11 cellular contexts compared by ENCODE assay signal in the genomic region with DNA sequence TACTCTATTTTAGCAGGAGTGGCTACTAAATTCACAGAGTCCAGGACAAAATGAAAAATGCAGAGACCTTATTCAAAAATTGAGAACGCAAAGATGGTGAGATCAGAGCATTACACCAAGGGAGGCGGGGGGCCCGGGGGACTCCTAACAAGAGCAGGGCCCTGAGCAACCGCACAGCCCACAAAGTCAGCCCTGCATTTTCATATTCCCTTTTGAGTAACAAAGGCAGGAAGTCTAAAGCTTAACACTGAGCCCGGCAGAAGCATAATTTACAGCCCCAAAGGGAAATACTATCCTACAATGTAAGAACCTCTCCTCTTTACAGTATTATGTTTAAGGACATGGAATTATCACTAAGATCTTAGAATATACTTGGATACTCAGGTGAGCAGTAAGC.
A peak's percentile ranks its signal among the peaks of the same experiment; 100 is the strongest.
DNase-seq lines count a peak whose midpoint lies in the region; ATAC-seq lines count a peak whose summit lies in the region.
"Had no signal": no experiment of that assay in that cellular context is flagged by ENCODE, and none has a peak within 500 bp of the region (broad histone marks: within the 10 kb centered on the region; RNA-seq: fewer than 3 reads in every experiment).

No MANE protein-coding gene starts in this region.

- peak; percentile 59 for ATAC-seq in GM19452 (IDR thresholded peaks at IDR 0.05; ENCODE audit: unreplicated experiment)
- peak; percentile 67 for ATAC-seq in HG03520 (IDR thresholded peaks at IDR 0.05; ENCODE audit: unreplicated experiment)
- ATAC-seq in GM21390 (IDR thresholded peaks at IDR 0.05; ENCODE audit: unreplicated experiment): no peak

- H4K20me1 ChIP-seq in BLaER1: peaks cover 9% of the 10 kb centered on the region; the same call in 1 of the 2 replicates

- peak overlapping the region; percentile 44; the same call in 1 of the 2 replicates for H3K27ac ChIP-seq in BLaER1
- H3K27ac ChIP-seq: C4-2B, SJCRH30 had no signal

- no peaks in the 10 kb centered on the region for H3K27me3 ChIP-seq in BLaER1
- H3K27me3 ChIP-seq: SJCRH30 had no signal

- H3K9ac ChIP-seq in BLaER1: no peak overlapping the region

- H3K36me3 ChIP-seq in BLaER1: peaks cover 72% of the 10 kb centered on the region

- no peak overlapping the region for H3K4me3 ChIP-seq in BLaER1
- H3K4me3 ChIP-seq: SJCRH30 had no signal

- H3K9me3 ChIP-seq in BLaER1: peaks cover 5% of the 10 kb centered on the region; the same call in 1 of the 2 replicates
- H3K9me3 ChIP-seq: SJCRH30 had no signal

- H3K4me1 ChIP-seq in BLaER1: peaks cover 44% of the 10 kb centered on the region
- H3K4me1 ChIP-seq: SJCRH30 had no signal

- H3K4me2 ChIP-seq in BLaER1: peak overlapping the region; percentile 75

- DNase-seq in germinal center (ENCODE audit: low spot score) (peak; percentile 6), NCI-H1092 (lab: John Stamatoyannopoulos, UW) (no peak), NCI-H524 treated with DMSO at 0.1 percent for 48 hours (lab: John Stamatoyannopoulos, UW) (no peak), SKM-1 treated with dmso at 0.1 percent for 144 hours (lab: John Stamatoyannopoulos, UW; ENCODE audit: unreplicated experiment) (no peak)
- DNase-seq: H9, SJCRH30 had no signal
